ENCODE assay signal across 7 cellular contexts in genomic region chr14:24196071-24197061, GRCh38. TPM values are rescaled to one million over a fixed set of nuclear protein-coding genes. Genes with fewer than 3 reads are reported as not detected.
A peak's percentile ranks its signal among the peaks of the same experiment; 100 is the strongest.
DNase-seq lines count a peak whose midpoint lies in the region; ATAC-seq and TF ChIP-seq lines count a peak whose summit lies in the region.

No MANE protein-coding gene starts in this region.

- H3K27me3 ChIP-seq in MG63 = no peaks in the 10 kb centered on the region
- no peaks in the 10 kb centered on the region for H3K27me3 ChIP-seq in thymus (ENCODE audit: control insufficient read depth, insufficient read depth)

- H3K36me3 Mint-ChIP-seq in MCF 10A (ENCODE audit: insufficient read depth, unreplicated experiment) = peaks cover 45% of the 10 kb centered on the region

- peaks cover 17% of the 10 kb centered on the region for H3K4me1 ChIP-seq in thymus (ENCODE audit: control insufficient read depth, insufficient read depth, low read length)

- peak overlapping the region; percentile 96 for H3K27ac Mint-ChIP-seq in MCF 10A (ENCODE audit: low read depth, unreplicated experiment)

- H3K9me3 ChIP-seq in MG63 (no peaks in the 10 kb centered on the region), thymus (ENCODE audit: control insufficient read depth) (no peaks in the 10 kb centered on the region)

- peak; percentile 35 for ATAC-seq in GM21529 (IDR thresholded peaks at IDR 0.05; ENCODE audit: unreplicated experiment)
- ATAC-seq in left colon = peak; percentile 33

- H3K4me3 ChIP-seq in GM08714 (ENCODE audit: low read length) (peak overlapping the region; percentile 69), MG63 (peak overlapping the region; percentile 82), thymus (ENCODE audit: low read length) (peak overlapping the region; percentile 94)

- BruUV-seq in MCF 10A (replicated peaks; lab: Mats Ljungman, UMichigan) = TSS peak; percentile 66

- no peaks in the 10 kb centered on the region for H3K9me3 Mint-ChIP-seq in MCF 10A (ENCODE audit: unreplicated experiment)

- CTCF ChIA-PET in MCF 10A (lab: Yijun Ruan, JAX) = interaction anchor here (0.7 to 3.3 kb wide), 7 partner anchors 10 to 864 kb away, joined by 3 to 17 read pairs (median 3); partner anchors contain the start of genes CIDEB and TINF2

- DNase-seq in MG63 = no peak
- DNase-seq in MCF 10A (ENCODE audit: unreplicated experiment) = peak; percentile 32
- DNase-seq in left colon = peak in 1 of 2 donors; percentile 37
- no peak for DNase-seq in T1000 (lab: John Stamatoyannopoulos, UW)

- H3K4me1 Mint-ChIP-seq in MCF 10A (ENCODE audit: insufficient read depth, unreplicated experiment) = peaks cover 18% of the 10 kb centered on the region

- peaks cover 6% of the 10 kb centered on the region; the same call in 1 of the 2 replicates for H3K36me3 ChIP-seq in MG63
- peaks cover 14% of the 10 kb centered on the region for H3K36me3 ChIP-seq in thymus (ENCODE audit: control insufficient read depth, insufficient read depth)

- peak overlapping the region; percentile 81 for H3K4me3 Mint-ChIP-seq in MCF 10A (ENCODE audit: unreplicated experiment)

- intact Hi-C loops in MCF 10A (cut with micrococcal nuclease) = loop anchor here (5.0 kb wide), 1 partner anchor 46 kb away; the partner anchor contains the start of gene TINF2
- intact Hi-C loops in left colon (cut with DNase I, micrococcal nuclease) = no loop called here

- no peak for TF ChIP-seq CTCF in MCF 10A (IDR thresholded peaks at IDR 0.05; ENCODE audit: unreplicated experiment)

- peak overlapping the region; percentile 98 for H3K27ac ChIP-seq in thymus (ENCODE audit: low read depth)

- H3K27me3 Mint-ChIP-seq in MCF 10A (ENCODE audit: insufficient read depth, unreplicated experiment) = no peaks in the 10 kb centered on the region

- WGBS in thymus = 38% methylated on average over 33 of the region's 33 CpGs

- POLR2A ChIA-PET in MCF 10A (lab: Yijun Ruan, JAX) = interaction anchor here (0.7 to 3.9 kb wide), 32 partner anchors 8 to 895 kb away, joined by 3 to 68 read pairs (median 6); partner anchors contain the start of genes CHMP4A, DCAF11, DHRS1 and EMC9

RNA-seq across cellular contexts. Expression of gene TM9SF1, which starts 1.1 kb away (rescaled TPM):
- 25.2 and 39.3 TPM in 2 replicates for total RNA-seq in MG63 (2014; rRNA removed; shearing (Covaris generic); ENCODE audit: low replicate concordance)
- total RNA-seq in MCF 10A (2022) = 67.8 and 103 TPM in 2 replicates
- 10 to 100 TPM; 49.2 to 52.7 TPM for total RNA-seq in left colon
- 12.5 TPM for polyA plus RNA-seq in thymus

RNA-seq across cellular contexts. Expression of gene IPO4, which starts 7.8 kb away (rescaled TPM):
- total RNA-seq in MG63 (2014; rRNA removed; shearing (Covaris generic); ENCODE audit: low replicate concordance) = 41.0 and 60.5 TPM in 2 replicates
- total RNA-seq in MCF 10A (2022) = 57.2 and 100 TPM in 2 replicates
- total RNA-seq in left colon = 10 to 100 TPM; 17.3 to 26.3 TPM
- 12.1 TPM for polyA plus RNA-seq in thymus

RNA-seq across cellular contexts. Expression of gene TSSK4, which starts 9.1 kb away (rescaled TPM):
- total RNA-seq in MG63 (2014; rRNA removed; shearing (Covaris generic); ENCODE audit: low replicate concordance) = not detected in 2 replicates
- 0.68 and 1.2 TPM in 2 replicates for total RNA-seq in MCF 10A (2022)
- total RNA-seq in left colon = under 1 TPM in 1 of 2 donors, not detected in 1; 0.47 TPM
- 0.02 TPM for polyA plus RNA-seq in thymus

RNA-seq across cellular contexts. Expression of gene CHMP4A, which starts 16.9 kb away (rescaled TPM):
- 20.0 and 75.5 TPM in 2 replicates for total RNA-seq in MG63 (2014; rRNA removed; shearing (Covaris generic); ENCODE audit: low replicate concordance)
- 88.6 and 99.0 TPM in 2 replicates for total RNA-seq in MCF 10A (2022)
- 10 to 100 TPM; 43.5 to 48.0 TPM for total RNA-seq in left colon
- 151 TPM for polyA plus RNA-seq in thymus

RNA-seq across cellular contexts. Expression of gene MDP1, which starts 19.5 kb away (rescaled TPM):
- total RNA-seq in MG63 (2014; rRNA removed; shearing (Covaris generic); ENCODE audit: low replicate concordance) = 2.5 and 4.5 TPM in 2 replicates
- 11.0 and 20.2 TPM in 2 replicates for total RNA-seq in MCF 10A (2022)
- total RNA-seq in left colon = 10 to 100 TPM; 11.8 to 13.8 TPM
- polyA plus RNA-seq in thymus = 48.8 TPM
